Comparison of ENCODE assay signal across 9 cellular contexts in genomic region chr2:217653240-217653639, GRCh38.
DNase-seq lines count a peak whose midpoint lies in the region; ATAC-seq and TF ChIP-seq lines count a peak whose summit lies in the region.
"Had no signal": no experiment of that assay in that cellular context is flagged by ENCODE, and none has a peak within 500 bp of the region (broad histone marks: within the 10 kb centered on the region; RNA-seq: fewer than 3 reads in every experiment).

No MANE protein-coding gene starts in this region.

- H3K9me3 ChIP-seq in mammary epithelial cell (replicated peaks; ENCODE audit: insufficient read depth, low read length), result no peaks in the 10 kb centered on the region
- H3K9me3 ChIP-seq in tibial nerve, result no peaks in the 10 kb centered on the region

- H4K20me1 ChIP-seq in mammary epithelial cell (ENCODE audit: insufficient read depth, low read length), result no peaks in the 10 kb centered on the region

- no peaks in the 10 kb centered on the region for H3K79me2 ChIP-seq in mammary epithelial cell (ENCODE audit: insufficient read depth, low read length)

- H3K4me2 ChIP-seq in mammary epithelial cell (ENCODE audit: insufficient read depth, low read depth, low read length), result no peak overlapping the region

- DNase-seq in HS-27A (ENCODE audit: low read depth), result peak; percentile 57
- DNase-seq in mammary epithelial cell, result peak; percentile 92
- DNase-seq in left colon, result peak; percentile 35 to 50
- DNase-seq in tibial nerve (ENCODE audit: low spot score in 2 of 2), result peak; percentile 62 to 64
- no peak for DNase-seq in RPMI8226
- no peak for DNase-seq in NOMO-1 treated with dmso at 0.1 percent for 144 hours (lab: John Stamatoyannopoulos, UW; ENCODE audit: unreplicated experiment)
- DNase-seq in SKM-1 (lab: John Stamatoyannopoulos, UW; ENCODE audit: unreplicated experiment), result no peak
- DNase-seq: activated CD4-positive, alpha-beta T cell treated with anti-CD3 and anti-CD28 coated beads for 36 hours had no signal

- no peak overlapping the region for H3K4me3 ChIP-seq in mammary epithelial cell (replicated peaks in 1 of 3; ENCODE audit: insufficient read depth in 1 of 3, low read depth in 2 of 3, low read length in 3 of 3)
- H3K4me3 ChIP-seq in tibial nerve, result no peak overlapping the region

- TF ChIP-seq POLR2A in tibial nerve (IDR thresholded peaks at IDR 0.05), result no peak

- no peak overlapping the region for H3K9ac ChIP-seq in mammary epithelial cell (ENCODE audit: insufficient read depth, low read length)

- H3K4me1 ChIP-seq in mammary epithelial cell (ENCODE audit: insufficient read depth, low read length), result peaks cover 12% of the 10 kb centered on the region
- H3K4me1 ChIP-seq in tibial nerve, result peaks cover 0 to 32% (median 10%) of the 10 kb centered on the region in 4 donors

- H2AFZ ChIP-seq in mammary epithelial cell (ENCODE audit: low read depth, low read length), result peak overlapping the region; percentile 61

- no peaks in the 10 kb centered on the region for H3K36me3 ChIP-seq in mammary epithelial cell (ENCODE audit: insufficient read depth, low read length)
- H3K36me3 ChIP-seq in tibial nerve, result no peaks in the 10 kb centered on the region

- ATAC-seq in left colon (peak; percentile 29), HG03045 (IDR thresholded peaks at IDR 0.05; ENCODE audit: unreplicated experiment) (no peak)
- ATAC-seq: activated CD4-positive, alpha-beta T cell treated with anti-CD3 and anti-CD28 coated beads for 36 hours had no signal

- BruUV-seq in mammary epithelial cell (replicated peaks; lab: Mats Ljungman, UMichigan), result no TSS peak

- in situ Hi-C loops in mammary epithelial cell (cut with MboI; ENCODE audit: low sequenced_read_pairs in 2 of 2), result no loop called here

- TF ChIP-seq CTCF in mammary epithelial cell (conservative IDR thresholded peaks at IDR 0.05 in 1 of 2, IDR thresholded peaks at IDR 0.05 in 1 of 2; ENCODE audit: extremely low read depth in 1 of 2, insufficient read depth in 1 of 2, low read depth in 1 of 2, low read length in 2 of 2), result peak in 1 of 2 donors; percentile 24
- TF ChIP-seq CTCF in tibial nerve (IDR thresholded peaks at IDR 0.05), result peak in 2 of 5 experiments; percentile 30 to 49

- H3K27me3 ChIP-seq in mammary epithelial cell (ENCODE audit: insufficient read depth, low read length), result peaks cover 3% of the 10 kb centered on the region
- H3K27me3 ChIP-seq in tibial nerve, result no peaks in the 10 kb centered on the region

- dilution Hi-C loops in mammary epithelial cell (cut with HindIII; ENCODE audit: low sequenced_read_pairs), result no loop called here

- peak overlapping the region; percentile 2 for H3K27ac ChIP-seq in mammary epithelial cell (ENCODE audit: insufficient read depth, low read depth, low read length)
- peak overlapping the region; percentile 16 to 79 (median 65) for H3K27ac ChIP-seq in tibial nerve

- peak in 1 of 2 donors; percentile 70 for TF ChIP-seq EP300 in tibial nerve (IDR thresholded peaks at IDR 0.05)

- CTCF ChIA-PET in mammary epithelial cell (lab: Charles Lee; ENCODE audit: low non-redundant PET), result interaction anchor here (0.7 to 1.6 kb wide), 2 partner anchors 60 to 196 kb away, joined by 4 to 6 read pairs; no protein-coding TSS in a partner anchor

- WGBS in mammary epithelial cell (ENCODE audit: low coverage, missing lambda C conversion rate), result 0% methylated on average over 5 of the region's 6 CpGs
- 5 to 11% methylated on average over 6 of the region's 6 CpGs for WGBS in tibial nerve, 2 donors

- intact Hi-C loops in mammary epithelial cell (cut with micrococcal nuclease), result loop anchor here (5.0 kb wide), 3 partner anchors 104 to 971 kb away; partner anchors contain the start of gene IGFBP5
- intact Hi-C loops in left colon (cut with DNase I, micrococcal nuclease), result no loop called here

Comparison
In these comparisons a context has a peak if more than half of its experiments do, and no peak if none do; other contexts are left out.
1. DNase-seq: peak in HS-27A (single experiment), mammary epithelial cell (single experiment), left colon (2 of 2) and tibial nerve (2 of 2); none in RPMI8226 (single experiment), NOMO-1 treated with dmso at 0.1 percent for 144 hours (single experiment) and SKM-1 (single experiment).